13 cellular contexts compared by ENCODE assay signal in the genomic region with DNA sequence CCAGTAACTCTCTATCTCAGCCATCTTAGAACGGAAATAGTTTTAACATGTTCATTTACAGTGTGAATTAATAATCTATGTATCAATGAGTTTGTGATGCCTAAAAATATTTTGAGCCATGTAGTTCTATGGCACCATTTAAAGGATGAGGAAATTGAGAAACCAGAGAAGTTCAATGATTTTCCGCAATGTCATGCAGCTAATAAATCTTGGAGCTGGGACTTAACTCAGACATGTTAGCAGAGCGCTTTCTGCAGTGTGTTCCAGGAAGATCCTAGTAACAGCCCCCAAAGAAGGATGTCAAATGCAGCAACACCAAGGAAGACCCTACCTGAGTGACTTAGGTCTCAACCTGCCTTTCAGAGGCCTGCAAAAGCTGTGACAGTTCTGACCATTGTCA.
"Had no signal": no experiment of that assay in that cellular context is flagged by ENCODE, and none has a peak within 500 bp of the region (broad histone marks: within the 10 kb centered on the region; RNA-seq: fewer than 3 reads in every experiment).

No MANE protein-coding gene starts in this region.

- H3K27me3 ChIP-seq: cardiac muscle cell, SJCRH30, transverse colon had no signal

- H3K36me3 ChIP-seq: cardiac muscle cell, transverse colon had no signal

- FAIRE-seq: astrocyte had no signal

- H3K9me3 ChIP-seq: SJCRH30, transverse colon had no signal

- ATAC-seq: activated CD8-positive, alpha-beta memory T cell treated with anti-CD3 and anti-CD28 coated beads, Interleukin-2, amount 10 ng/mL, durations not matched to agents 7 days and 5 days; activated T-cell treated with anti-CD3 and anti-CD28 coated beads, Interleukin-2, amount 50 U/mL, for 4 hours had no signal

- H3K4me1 ChIP-seq: SJCRH30 had no signal

- DNase-seq: activated CD4-positive, alpha-beta T cell treated with anti-CD3 and anti-CD28 coated beads for 1 hour; activated CD4-positive, alpha-beta T cell treated with anti-CD3 and anti-CD28 coated beads, Interleukin-2, amount 50 U/mL, for 48 hours; activated CD8-positive, alpha-beta memory T cell treated with anti-CD3 and anti-CD28 coated beads, Interleukin-2, amount 10 ng/mL, durations not matched to agents 7 days and 5 days; activated T-cell treated with anti-CD3 and anti-CD28 coated beads, Interleukin-2, amount 50 U/mL, for 4 hours; effector CD8-positive, alpha-beta T cell; nephron progenitor cell; SJCRH30; stimulated activated CD4-positive, alpha-beta T cell treated with anti-CD3 and anti-CD28 coated beads, Interleukin-4, amount 100 ng/mL, for 24 hours; T-helper 9 cell; transverse colon had no signal

- H3K4me3 ChIP-seq: cardiac muscle cell, coronary artery, SJCRH30, transverse colon had no signal

- H3K27ac ChIP-seq: cardiac muscle cell, SJCRH30 had no signal
